Comparison of ENCODE assay signal across 9 cellular contexts in the genomic region with DNA sequence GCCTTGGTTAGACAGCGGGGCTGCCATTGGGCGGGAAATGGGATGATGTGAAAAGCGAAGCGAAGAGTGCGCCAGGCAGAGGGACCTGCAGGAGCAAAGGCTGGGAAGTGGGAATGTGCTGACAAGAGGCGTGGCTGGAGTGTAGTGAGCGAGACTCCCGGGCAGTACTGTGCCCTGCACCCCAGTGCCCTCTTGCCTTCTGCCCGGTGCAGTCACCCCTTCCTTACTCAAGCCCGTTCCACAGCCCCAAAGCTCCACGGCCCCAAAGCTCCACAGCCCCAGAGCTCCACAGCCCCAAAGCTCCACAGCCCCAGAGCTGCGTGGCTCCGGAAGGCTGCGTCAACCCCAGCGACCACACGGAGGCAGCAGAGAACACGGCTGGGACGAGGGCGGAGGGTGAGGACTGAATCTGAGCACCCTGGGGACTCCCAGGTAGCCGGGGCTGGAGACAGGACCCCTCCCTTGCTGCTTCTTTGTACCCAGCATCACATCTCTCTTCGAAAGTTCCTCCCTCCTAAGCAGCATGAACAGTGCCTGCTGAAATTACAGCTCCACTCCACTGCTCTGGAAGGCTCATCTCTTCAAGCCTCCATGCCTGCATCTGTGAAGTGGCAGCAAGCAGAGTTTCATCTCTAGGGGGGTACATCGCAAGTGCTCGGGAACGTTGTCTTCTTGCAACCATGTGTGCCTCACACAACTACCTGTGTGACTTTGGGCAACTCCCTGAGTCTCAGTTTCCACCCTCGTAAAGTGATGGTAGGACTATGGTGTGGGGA.
DNase-seq lines count a peak whose midpoint lies in the region; ATAC-seq and FAIRE-seq lines count a peak whose summit lies in the region.
"Had no signal": no experiment of that assay in that cellular context is flagged by ENCODE, and none has a peak within 500 bp of the region (broad histone marks: within the 10 kb centered on the region; RNA-seq: fewer than 3 reads in every experiment).

No MANE protein-coding gene starts in this region.

- peak; percentile 17 to 53 (median 51) for DNase-seq in CD4-positive, CD25-positive, alpha-beta regulatory T cell
- DNase-seq in GM19239 (ENCODE audit: insufficient read length, low spot score) (peak; percentile 92), LoVo (ENCODE audit: low spot score) (peak; percentile 42), midbrain (lab: John Stamatoyannopoulos, UW) (peak; percentile 67)
- DNase-seq in activated CD4-positive, alpha-beta T cell treated with anti-CD3 and anti-CD28 coated beads, Interleukin-2, amount 50 U/mL, for 4 hours: peak; percentile 64 to 65
- DNase-seq in effector CD4-positive, alpha-beta T cell: peak; percentile 50
- DNase-seq in stimulated activated CD8-positive, alpha-beta memory T cell treated with anti-CD3 and anti-CD28 coated beads, Interleukin-4, amount 100 ng/mL, for 4 hours (ENCODE audit: low read depth in 2 of 2, low spot score in 1 of 2): peak; percentile 7 to 24

- peaks cover 0 to 10% (median 1%) of the 10 kb centered on the region in 4 donors for H3K4me1 Mint-ChIP-seq in CD4-positive, CD25-positive, alpha-beta regulatory T cell

- FAIRE-seq in GM19239 (lab: Jason Lieb, UNC): no peak

- H3K36me3 Mint-ChIP-seq in CD4-positive, CD25-positive, alpha-beta regulatory T cell: no peaks in the 10 kb centered on the region

- H3K9me3 Mint-ChIP-seq in CD4-positive, CD25-positive, alpha-beta regulatory T cell: peaks cover 0 to 2% (median 0%) of the 10 kb centered on the region in 7 donors

- peaks cover 5% of the 10 kb centered on the region for H3K27me3 ChIP-seq in CD4-positive, CD25-positive, alpha-beta regulatory T cell (ENCODE audit: control insufficient read depth, insufficient read depth, low read length)

- no peak overlapping the region for H3K4me3 ChIP-seq in CD4-positive, CD25-positive, alpha-beta regulatory T cell (ENCODE audit: low read depth, low read length)
- H3K4me3 ChIP-seq: SJSA1 had no signal

- H3K27ac ChIP-seq in CD4-positive, CD25-positive, alpha-beta regulatory T cell (ENCODE audit: insufficient read depth, low read length, poor library complexity, severe bottlenecking): no peak overlapping the region
- H3K27ac ChIP-seq: SJSA1 had no signal

- no peak overlapping the region for H3K27ac Mint-ChIP-seq in CD4-positive, CD25-positive, alpha-beta regulatory T cell

- H3K4me1 ChIP-seq in CD4-positive, CD25-positive, alpha-beta regulatory T cell (ENCODE audit: control insufficient read depth, insufficient read depth, low read length, poor library complexity, severe bottlenecking): peaks cover 10% of the 10 kb centered on the region

- H3K9me3 ChIP-seq in CD4-positive, CD25-positive, alpha-beta regulatory T cell (ENCODE audit: control insufficient read depth in 2 of 2, low read length in 2 of 2): no peaks in the 10 kb centered on the region
- H3K9me3 ChIP-seq: SJSA1 had no signal

- peaks cover 33% of the 10 kb centered on the region for H3K27me3 Mint-ChIP-seq in CD4-positive, CD25-positive, alpha-beta regulatory T cell

- ATAC-seq in CD4-positive, CD25-positive, alpha-beta regulatory T cell (ENCODE audit: low read depth in 2 of 2): peak; percentile 64 to 65
- no peak for ATAC-seq in HG02970 (IDR thresholded peaks at IDR 0.05; ENCODE audit: low FRiP score, unreplicated experiment)

- H3K4me3 Mint-ChIP-seq in CD4-positive, CD25-positive, alpha-beta regulatory T cell: no peak overlapping the region

- no peaks in the 10 kb centered on the region for H3K36me3 ChIP-seq in CD4-positive, CD25-positive, alpha-beta regulatory T cell (ENCODE audit: control insufficient read depth, insufficient read depth, low read length)
- H3K36me3 ChIP-seq: SJSA1 had no signal

Comparison
In these comparisons a context has a peak if more than half of its experiments do, and no peak if none do; other contexts are left out.
1. DNase-seq: peak in every context shown above with its lines; median percentile 92 in GM19239; 67 in midbrain; 64 in activated CD4-positive, alpha-beta T cell treated with anti-CD3 and anti-CD28 coated beads, Interleukin-2, amount 50 U/mL, for 4 hours; 51 in CD4-positive, CD25-positive, alpha-beta regulatory T cell; 50 in effector CD4-positive, alpha-beta T cell; 42 in LoVo; 16 in stimulated activated CD8-positive, alpha-beta memory T cell treated with anti-CD3 and anti-CD28 coated beads, Interleukin-4, amount 100 ng/mL, for 4 hours.